8 cellular contexts compared by ENCODE assay signal in the genomic region with DNA sequence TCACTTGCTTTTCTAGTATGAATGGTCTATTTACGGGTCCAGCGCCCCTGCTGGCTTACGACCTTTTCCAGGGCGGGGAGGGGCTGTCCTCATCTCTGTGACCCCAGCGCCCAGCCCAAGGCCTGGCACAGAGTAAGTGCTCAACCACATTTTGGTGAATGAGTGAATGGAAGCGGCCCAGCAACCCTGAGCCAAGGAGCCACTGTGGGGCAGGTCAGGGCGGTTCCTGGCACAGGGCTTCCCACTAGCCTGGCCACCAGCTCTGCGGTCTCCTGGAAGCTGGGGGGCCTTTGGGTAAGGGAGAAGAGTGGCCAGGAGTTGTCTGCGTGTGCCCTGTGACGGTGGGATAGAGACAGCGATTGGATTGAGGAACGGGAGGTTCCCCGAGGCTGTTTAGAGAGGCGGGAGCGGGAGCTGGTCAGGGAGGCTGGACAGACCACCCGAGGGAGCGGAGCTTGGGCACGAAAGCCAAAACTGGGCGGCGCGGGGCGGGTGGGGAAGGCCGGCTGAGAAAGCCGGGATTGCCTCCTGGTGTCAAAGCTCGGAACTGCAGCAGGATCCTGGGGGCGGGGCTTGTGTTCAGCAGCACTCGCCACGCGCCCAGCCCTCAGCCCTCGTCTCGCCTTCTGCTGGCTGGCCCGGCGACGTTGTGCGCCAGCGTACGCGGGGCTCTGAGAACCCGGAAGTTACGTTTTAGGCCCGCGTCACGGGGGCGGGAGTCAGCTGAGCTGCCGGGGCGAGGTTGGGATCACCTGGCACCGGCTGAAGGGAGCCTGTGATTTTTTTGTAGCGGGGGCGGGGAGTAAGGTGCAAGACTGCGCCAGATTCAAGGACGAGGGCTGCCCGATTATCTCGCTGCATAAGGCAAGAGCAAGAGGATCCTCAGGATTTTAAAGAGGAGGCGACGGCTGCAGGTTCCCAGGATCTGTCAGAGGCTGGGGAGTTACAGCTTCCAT. TPM values are rescaled to one million over a fixed set of nuclear protein-coding genes. Genes with fewer than 3 reads are reported as not detected.
DNase-seq lines count a peak whose midpoint lies in the region; ATAC-seq and TF ChIP-seq lines count a peak whose summit lies in the region.

A gene with protein sequence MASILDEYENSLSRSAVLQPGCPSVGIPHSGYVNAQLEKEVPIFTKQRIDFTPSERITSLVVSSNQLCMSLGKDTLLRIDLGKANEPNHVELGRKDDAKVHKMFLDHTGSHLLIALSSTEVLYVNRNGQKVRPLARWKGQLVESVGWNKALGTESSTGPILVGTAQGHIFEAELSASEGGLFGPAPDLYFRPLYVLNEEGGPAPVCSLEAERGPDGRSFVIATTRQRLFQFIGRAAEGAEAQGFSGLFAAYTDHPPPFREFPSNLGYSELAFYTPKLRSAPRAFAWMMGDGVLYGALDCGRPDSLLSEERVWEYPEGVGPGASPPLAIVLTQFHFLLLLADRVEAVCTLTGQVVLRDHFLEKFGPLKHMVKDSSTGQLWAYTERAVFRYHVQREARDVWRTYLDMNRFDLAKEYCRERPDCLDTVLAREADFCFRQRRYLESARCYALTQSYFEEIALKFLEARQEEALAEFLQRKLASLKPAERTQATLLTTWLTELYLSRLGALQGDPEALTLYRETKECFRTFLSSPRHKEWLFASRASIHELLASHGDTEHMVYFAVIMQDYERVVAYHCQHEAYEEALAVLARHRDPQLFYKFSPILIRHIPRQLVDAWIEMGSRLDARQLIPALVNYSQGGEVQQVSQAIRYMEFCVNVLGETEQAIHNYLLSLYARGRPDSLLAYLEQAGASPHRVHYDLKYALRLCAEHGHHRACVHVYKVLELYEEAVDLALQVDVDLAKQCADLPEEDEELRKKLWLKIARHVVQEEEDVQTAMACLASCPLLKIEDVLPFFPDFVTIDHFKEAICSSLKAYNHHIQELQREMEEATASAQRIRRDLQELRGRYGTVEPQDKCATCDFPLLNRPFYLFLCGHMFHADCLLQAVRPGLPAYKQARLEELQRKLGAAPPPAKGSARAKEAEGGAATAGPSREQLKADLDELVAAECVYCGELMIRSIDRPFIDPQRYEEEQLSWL (plus strand): TSS at position 718 of the 956 bp plus-strand sequence. CDS start 319 bp downstream, outside the sequence.

- no peaks in the 10 kb centered on the region for H3K9me3 Mint-ChIP-seq in naive thymus-derived CD4-positive, alpha-beta T cell
- H3K9me3 Mint-ChIP-seq in stimulated activated naive B cell treated with anti-CD40 and anti-IgM and Interleukin-4, amounts not matched to agents 10 μg/mL and 1 μg/mL and 100 μg/mL, for 72 hours: no peaks in the 10 kb centered on the region

- peak within 1 kb of the TSS; percentile 99 for H3K9ac ChIP-seq in GM23248

- intact Hi-C loops in esophagus squamous epithelium (cut with DNase I): loop anchor here (5.0 kb wide), 1 partner anchor 37 kb away; no protein-coding TSS in a partner anchor
- intact Hi-C loops in naive thymus-derived CD4-positive, alpha-beta T cell (cut with micrococcal nuclease): loop anchor here (1.0 to 10.0 kb wide), 18 partner anchors 10 to 389 kb away; partner anchors contain the start of genes DNAJC17 (in 2 of the 2), RMDN3 (in 2 of the 2), ZFYVE19 (in 2 of the 2) and CCDC32 (in 1 of the 2)

- H3K4me1 Mint-ChIP-seq in naive thymus-derived CD4-positive, alpha-beta T cell: peaks cover 30 to 47% (median 37%) of the 10 kb centered on the region in 7 donors
- H3K4me1 Mint-ChIP-seq in stimulated activated naive B cell treated with anti-CD40 and anti-IgM and Interleukin-4, amounts not matched to agents 10 μg/mL and 1 μg/mL and 100 μg/mL, for 72 hours: peaks cover 27 to 37% of the 10 kb centered on the region in 2 donors

- H3K27ac ChIP-seq in GM23248 (peak within 1 kb of the TSS; percentile 94), esophagus squamous epithelium (peak within 1 kb of the TSS; percentile 91 to 96 (median 94))
- H3K27ac ChIP-seq in naive thymus-derived CD4-positive, alpha-beta T cell (ENCODE audit: low read depth, low read length): peak within 1 kb of the TSS; percentile 83

- peak in 3 of 4 donors; percentile 63 to 86 (median 83) for TF ChIP-seq POLR2A in esophagus squamous epithelium (IDR thresholded peaks at IDR 0.05)

- TF ChIP-seq CTCF in esophagus squamous epithelium (IDR thresholded peaks at IDR 0.05): peak; percentile 94 to 100 (median 99)

- H3K27ac Mint-ChIP-seq in naive thymus-derived CD4-positive, alpha-beta T cell: peak within 1 kb of the TSS; percentile 87 to 98 (median 96)
- peak within 1 kb of the TSS; percentile 99 for H3K27ac Mint-ChIP-seq in stimulated activated naive B cell treated with anti-CD40 and anti-IgM and Interleukin-4, amounts not matched to agents 10 μg/mL and 1 μg/mL and 100 μg/mL, for 72 hours

- H4K20me1 ChIP-seq in GM23248 (ENCODE audit: insufficient read depth): no peaks in the 10 kb centered on the region

- no peaks in the 10 kb centered on the region for H3K9me2 ChIP-seq in GM23248 (ENCODE audit: insufficient read depth)

- H3F3A ChIP-seq in GM23248 (ENCODE audit: insufficient read depth): no peaks in the 10 kb centered on the region

- H3K27me3 ChIP-seq in GM23248 (replicated peaks; ENCODE audit: insufficient read depth) (no peaks in the 10 kb centered on the region), esophagus squamous epithelium (no peaks in the 10 kb centered on the region)
- no peaks in the 10 kb centered on the region for H3K27me3 ChIP-seq in naive thymus-derived CD4-positive, alpha-beta T cell (ENCODE audit: control insufficient read depth in 2 of 2, insufficient read depth in 2 of 2, low read length in 2 of 2)

- peak; percentile 99 for ATAC-seq in naive thymus-derived CD4-positive, alpha-beta T cell
- ATAC-seq in stimulated activated naive B cell treated with anti-CD40 and anti-IgM and Interleukin-4, amounts not matched to agents 10 μg/mL and 1 μg/mL and 100 μg/mL, for 72 hours (replicated peaks): peak; percentile 96 to 98

- H3K4me1 ChIP-seq in GM23248 (ENCODE audit: insufficient read depth) (0 out of 2 replicates have a peak, but pooled peaks cover 8% of the 10 kb centered on the region), esophagus squamous epithelium (peaks cover 19 to 52% (median 25%) of the 10 kb centered on the region in 3 donors)
- H3K4me1 ChIP-seq in naive thymus-derived CD4-positive, alpha-beta T cell (ENCODE audit: control insufficient read depth in 2 of 2, insufficient read depth in 2 of 2, low read length in 2 of 2): peaks cover 17 to 18% of the 10 kb centered on the region in 2 donors

- peak within 1 kb of the TSS; percentile 96 to 99 (median 98) for H3K4me3 Mint-ChIP-seq in naive thymus-derived CD4-positive, alpha-beta T cell
- H3K4me3 Mint-ChIP-seq in stimulated activated naive B cell treated with anti-CD40 and anti-IgM and Interleukin-4, amounts not matched to agents 10 μg/mL and 1 μg/mL and 100 μg/mL, for 72 hours: peak within 1 kb of the TSS; percentile 95 to 98

- H2AFZ ChIP-seq in GM23248: peak within 1 kb of the TSS; percentile 99

- peaks cover 0 to 15% (median 0%) of the 10 kb centered on the region in 5 donors for H3K36me3 Mint-ChIP-seq in naive thymus-derived CD4-positive, alpha-beta T cell
- peaks cover 23 to 24% of the 10 kb centered on the region in 2 donors for H3K36me3 Mint-ChIP-seq in stimulated activated naive B cell treated with anti-CD40 and anti-IgM and Interleukin-4, amounts not matched to agents 10 μg/mL and 1 μg/mL and 100 μg/mL, for 72 hours

- H3K36me3 ChIP-seq in GM23248 (ENCODE audit: low read depth) (0 out of 2 replicates have a peak, but pooled peaks cover 9% of the 10 kb centered on the region), esophagus squamous epithelium (peaks cover 3 to 32% (median 7%) of the 10 kb centered on the region in 3 donors)
- H3K36me3 ChIP-seq in naive thymus-derived CD4-positive, alpha-beta T cell (ENCODE audit: control insufficient read depth in 2 of 3, insufficient read depth in 3 of 3, low read length in 3 of 3): peaks cover 0 to 19% (median 0%) of the 10 kb centered on the region in 3 experiments

- DNase-seq in EH (ENCODE audit: low read depth) (peak; percentile 96), GM23248 (peak; percentile 99), Kasumi-1 (lab: John Stamatoyannopoulos, UW) (peak; percentile 99), RKO (ENCODE audit: low spot score) (peak; percentile 97), activated T-helper 1 cell treated with Interleukin-2 at 50 U/mL for 16 hours (ENCODE audit: low read depth) (peak; percentile 97), esophagus squamous epithelium (lab: John Stamatoyannopoulos, UW) (peak; percentile 83)
- peak; percentile 96 to 99 (median 98) for DNase-seq in naive thymus-derived CD4-positive, alpha-beta T cell
- DNase-seq in stimulated activated naive B cell treated with anti-CD40 and anti-IgM and Interleukin-4, amounts not matched to agents 10 μg/mL and 1 μg/mL and 100 μg/mL, for 72 hours: peak; percentile 97

- H3K27me3 Mint-ChIP-seq in naive thymus-derived CD4-positive, alpha-beta T cell: peaks cover 0 to 7% (median 0%) of the 10 kb centered on the region in 5 donors
- H3K27me3 Mint-ChIP-seq in stimulated activated naive B cell treated with anti-CD40 and anti-IgM and Interleukin-4, amounts not matched to agents 10 μg/mL and 1 μg/mL and 100 μg/mL, for 72 hours: no peaks in the 10 kb centered on the region

- H3K4me2 ChIP-seq in GM23248 (ENCODE audit: unreplicated experiment): peak within 1 kb of the TSS; percentile 90

- CTCF ChIA-PET in naive thymus-derived CD4-positive, alpha-beta T cell (lab: Charles Lee): interaction anchor here (0.6 to 5.5 kb wide), 20 partner anchors 9 to 766 kb away, joined by 3 to 101 read pairs (median 4); partner anchors contain the start of genes CHAC1, CHP1, EXD1 and MGA

- POLR2A ChIA-PET in naive thymus-derived CD4-positive, alpha-beta T cell (lab: Charles Lee): interaction anchor here (0.6 to 2.8 kb wide), 11 partner anchors 9 to 650 kb away, joined by 3 to 29 read pairs (median 3); partner anchors contain the start of genes CHP1, DNAJC17, INO80 and RAD51

- peaks cover 43% of the 10 kb centered on the region for H3K79me2 ChIP-seq in GM23248 (ENCODE audit: insufficient read depth)

- 5% methylated on average over 51 to 55 of the region's 55 CpGs for WGBS in GM23248 (ENCODE audit: low coverage in 1 of 2, low lambda C conversion rate in 2 of 2, missing lambda C conversion rate in 2 of 2), 2 experiments
- 1 to 3% methylated on average over 16 to 19 of the region's 55 CpGs for WGBS in esophagus squamous epithelium, 2 donors

- H3K9me3 ChIP-seq in GM23248 (ENCODE audit: low read depth): no peaks in the 10 kb centered on the region
- no peaks in the 10 kb centered on the region for H3K9me3 ChIP-seq in esophagus squamous epithelium
- no peaks in the 10 kb centered on the region for H3K9me3 ChIP-seq in naive thymus-derived CD4-positive, alpha-beta T cell (ENCODE audit: control insufficient read depth in 2 of 3, low read length in 3 of 3)

- H3K4me3 ChIP-seq in GM23248 (peak within 1 kb of the TSS; percentile 83), esophagus squamous epithelium (peak within 1 kb of the TSS; percentile 72 to 85 (median 79))
- H3K4me3 ChIP-seq in naive thymus-derived CD4-positive, alpha-beta T cell (ENCODE audit: low read length): peak within 1 kb of the TSS; percentile 94

- in situ Hi-C loops in GM23248 (cut with MboI): no loop called here

RNA-seq across cellular contexts. Expression of the gene that starts here (rescaled TPM):
- 30.4 and 32.7 TPM in 2 replicates for total RNA-seq in GM23248 (2014; rRNA removed; shearing (Covaris generic))
- polyA plus RNA-seq in GM23248 (2016; fragmentation: Nextera tagmentation; extraction: Ambion mirVana): 15.8 and 16.4 TPM in 2 replicates
- total RNA-seq in esophagus squamous epithelium: 10 to 100 TPM; 17.4 to 25.9 (median 20.7) TPM
- 10 to 100 TPM; 19.9 to 22.3 (median 20.5) TPM for total RNA-seq in naive thymus-derived CD4-positive, alpha-beta T cell
- 10 to 100 TPM; 15.9 to 25.8 TPM for polyA plus RNA-seq in naive thymus-derived CD4-positive, alpha-beta T cell

Comparison
In these comparisons a context has a peak if more than half of its experiments do, and no peak if none do; other contexts are left out.
1. Peak in every context shown above with its lines: DNase-seq, ATAC-seq, H3K4me3 ChIP-seq and H3K27ac ChIP-seq.